6 cellular contexts compared by ENCODE assay signal in genomic region chr10:25425776-25426175, GRCh38.
"Had no signal": no experiment of that assay in that cellular context is flagged by ENCODE, and none has a peak within 500 bp of the region (broad histone marks: within the 10 kb centered on the region; RNA-seq: fewer than 3 reads in every experiment).

No MANE protein-coding gene starts in this region.

- H3K27me3 Mint-ChIP-seq: IgD-negative memory B cell had no signal

- H3K27ac ChIP-seq: HL-60 had no signal

- H3K36me3 Mint-ChIP-seq: IgD-negative memory B cell had no signal

- H3K4me1 Mint-ChIP-seq: IgD-negative memory B cell had no signal

- DNase-seq: IMR-90, KBM-7 had no signal

- ATAC-seq: HepG2, K562 had no signal

- H3K27ac Mint-ChIP-seq: IgD-negative memory B cell had no signal

- H3K4me3 ChIP-seq: K562 had no signal

- H3K4me3 Mint-ChIP-seq: IgD-negative memory B cell had no signal
